32 cellular contexts compared by ENCODE assay signal in the genomic region with DNA sequence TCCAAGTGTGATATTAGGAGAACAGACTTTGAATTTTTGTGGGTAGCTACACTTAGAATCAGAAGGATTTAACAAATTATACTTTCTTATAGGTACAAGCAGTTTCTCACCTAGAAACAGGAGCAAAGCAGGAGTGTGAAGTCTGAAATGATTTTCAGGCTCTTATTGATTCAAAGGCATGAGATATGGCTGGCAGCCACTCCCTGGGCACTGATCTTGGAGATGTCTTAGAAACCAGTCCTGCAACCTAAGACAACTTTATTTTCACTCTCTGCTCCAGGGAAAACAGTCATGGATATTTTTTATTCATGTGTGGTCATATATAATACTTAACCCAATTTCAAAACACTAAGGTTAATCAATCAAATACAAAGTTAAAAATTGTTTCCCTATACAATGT.
"Had no signal": no experiment of that assay in that cellular context is flagged by ENCODE, and none has a peak within 500 bp of the region (broad histone marks: within the 10 kb centered on the region; RNA-seq: fewer than 3 reads in every experiment).

No MANE protein-coding gene starts in this region.

- DNase-seq: activated B cell treated with CpG ODN at 0.5 μM for 24 hours; activated CD4-positive, alpha-beta memory T cell treated with anti-CD3 and anti-CD28 coated beads for 36 hours; activated CD4-positive, alpha-beta T cell treated with anti-CD3 and anti-CD28 coated beads for 4 hours; activated CD4-positive, alpha-beta T cell treated with anti-CD3 and anti-CD28 coated beads, Interleukin-2, amount 10 ng/mL, durations not matched to agents 24 days and 14 days; activated CD4-positive, alpha-beta T cell treated with anti-CD3 and anti-CD28 coated beads, Interleukin-2, amount 50 U/mL, for 1 hour; activated CD4-positive, alpha-beta T cell treated with anti-CD3 and anti-CD28 coated beads, Interleukin-2, amount 50 U/mL, for 4 hours; activated CD4-positive, CD25-positive, alpha-beta regulatory T cell treated with anti-CD3 and anti-CD28 coated beads, Interleukin-2, amount 50 U/mL, for 72 hours; activated CD8-positive, alpha-beta memory T cell treated with anti-CD3 and anti-CD28 coated beads, Interleukin-2, amount 50 U/mL, for 4 hours; activated CD8-positive, alpha-beta T cell treated with anti-CD3 and anti-CD28 coated beads for 36 hours; activated effector memory CD4-positive, alpha-beta T cell treated with anti-CD3 and anti-CD28 coated beads, Interleukin-2, amount 50 U/mL, for 16 hours; activated gamma-delta T cell treated with Interleukin-2 at 50 U/mL for 16 hours; activated naive CD4-positive, alpha-beta T cell; activated naive CD4-positive, alpha-beta T cell treated with anti-CD3 and anti-CD28 coated beads for 36 hours; activated naive CD4-positive, alpha-beta T cell treated with anti-CD3 and anti-CD28 coated beads, Interleukin-2, amount 50 U/mL, for 16 hours; activated naive CD8-positive, alpha-beta T cell treated with anti-CD3 and anti-CD28 coated beads, Interleukin-2, amount 10 ng/mL, durations not matched to agents 7 days and 5 days; activated T-cell treated with anti-CD3 and anti-CD28 coated beads for 4 hours; activated T-cell treated with anti-CD3 and anti-CD28 coated beads, Interleukin-2, amount 50 U/mL, for 1 hour; activated T-cell treated with anti-CD3 and anti-CD28 coated beads, Interleukin-2, amount 50 U/mL, for 4 hours; activated T-cell treated with anti-CD3 and anti-CD28 coated beads, Interleukin-2, amount 50 U/mL, for 72 hours; adrenal gland; amniotic stem cell; aorta; body of pancreas; brain microvascular endothelial cell; central memory CD4-positive, alpha-beta T cell; SW 1271; T-helper 1 cell; T-helper 2 cell; T-helper 9 cell had no signal

- H3K4me3 ChIP-seq: adrenal gland, body of pancreas, breast epithelium had no signal

- ATAC-seq: activated CD8-positive, alpha-beta T cell treated with anti-CD3 and anti-CD28 coated beads for 36 hours; activated T-cell treated with anti-CD3 and anti-CD28 coated beads, Interleukin-2, amount 50 U/mL, for 4 hours; activated T-cell treated with anti-CD3 and anti-CD28 coated beads, Interleukin-2, amount 50 U/mL, for 72 hours; activated T-helper 17 cell treated with anti-CD3 and anti-CD28 coated beads, Interleukin-2, amount 50 U/mL, for 72 hours; body of pancreas had no signal

- H3K4me1 ChIP-seq: adrenal gland, body of pancreas, breast epithelium had no signal

- H3K36me3 ChIP-seq: adrenal gland, brain microvascular endothelial cell, breast epithelium had no signal

- H3K27me3 ChIP-seq: adrenal gland, body of pancreas, brain microvascular endothelial cell, breast epithelium had no signal

- H3K9me3 ChIP-seq: adrenal gland, body of pancreas, breast epithelium had no signal

- H3K27ac ChIP-seq: adrenal gland, body of pancreas, brain microvascular endothelial cell, breast epithelium, VCaP had no signal
